ENCODE assay signal across 13 cellular contexts in genomic region chr3:128307029-128307633, GRCh38.
DNase-seq lines count a peak whose midpoint lies in the region; ATAC-seq, FAIRE-seq and TF ChIP-seq lines count a peak whose summit lies in the region.
"Had no signal": no experiment of that assay in that cellular context is flagged by ENCODE, and none has a peak within 500 bp of the region (broad histone marks: within the 10 kb centered on the region; RNA-seq: fewer than 3 reads in every experiment).

No MANE protein-coding gene starts in this region.

- H2BK5ac ChIP-seq in H1 (ENCODE audit: low read depth, low read length): no peak overlapping the region

- POLR2A ChIA-PET in activated CD4-positive, alpha-beta T cell treated with anti-CD3 and anti-CD28 coated beads, Interleukin-2, amount 10 ng/mL, durations not matched to agents 7 days and 5 days (lab: Charles Lee): no interaction called here
- POLR2A ChIA-PET in H1 (lab: Charles Lee; ENCODE audit: partially characterized antibody): no interaction called here

- no peak for FAIRE-seq in H1 (lab: Jason Lieb, UNC)
- FAIRE-seq: astrocyte, islet of Langerhans, RCC 7860 had no signal

- peak overlapping the region; percentile 3 for H3K27ac Mint-ChIP-seq in activated CD4-positive, alpha-beta T cell treated with anti-CD3 and anti-CD28 coated beads, Interleukin-2, amount 10 ng/mL, durations not matched to agents 7 days and 5 days
- H3K27ac Mint-ChIP-seq: activated CD4-positive, alpha-beta T cell treated with anti-CD3 and anti-CD28 coated beads, Interleukin-2, amount 10 ng/mL, durations not matched to agents 24 days and 14 days had no signal

- CTCF ChIA-PET in activated CD4-positive, alpha-beta T cell treated with anti-CD3 and anti-CD28 coated beads, Interleukin-2, amount 10 ng/mL, durations not matched to agents 7 days and 5 days (lab: Charles Lee): interaction anchor here (0.7 to 1.8 kb wide), 3 partner anchors 14 to 23 kb away, joined by 3 to 4 read pairs (median 3); no protein-coding TSS in a partner anchor
- CTCF ChIA-PET in H1 (lab: Charles Lee; ENCODE audit: partially characterized antibody): interaction anchor here (0.5 to 5.9 kb wide), 21 partner anchors 8 to 1185 kb away, joined by 3 to 58 read pairs (median 4); no protein-coding TSS in a partner anchor

- H2AK5ac ChIP-seq in H1 (ENCODE audit: low read depth, low read length): no peak overlapping the region

- TF ChIP-seq RAD21 in H1 (IDR thresholded peaks at IDR 0.05 in 1 of 2, conservative IDR thresholded peaks at IDR 0.05 in 1 of 2; ENCODE audit: low read depth in 2 of 2, low read length in 2 of 2): peak; percentile 48 to 63

- 82% methylated on average over 3 of the region's 3 CpGs; no CpG with 5 or more reads in 1 of the 2 experiments for WGBS in H1 (ENCODE audit: extremely low coverage in 1 of 2, insufficient coverage in 1 of 2, insufficient read length in 1 of 2, insufficient replicate concordance in 2 of 2, low coverage in 1 of 2, low lambda C conversion rate in 2 of 2, missing lambda C conversion rate in 1 of 2), 2 experiments
- 94 to 98% (median 94%) methylated on average over 3 of the region's 3 CpGs for WGBS in psoas muscle, 3 donors

- H3K9me3 Mint-ChIP-seq in activated CD4-positive, alpha-beta T cell treated with anti-CD3 and anti-CD28 coated beads, Interleukin-2, amount 10 ng/mL, durations not matched to agents 7 days and 5 days: no peaks in the 10 kb centered on the region
- H3K9me3 Mint-ChIP-seq: activated CD4-positive, alpha-beta T cell treated with anti-CD3 and anti-CD28 coated beads, Interleukin-2, amount 10 ng/mL, durations not matched to agents 24 days and 14 days had no signal

- TF ChIP-seq CTCF in H1 (IDR thresholded peaks at IDR 0.05; ENCODE audit: control extremely low read depth in 1 of 3, insufficient read depth in 1 of 3, low read depth in 1 of 3, low read length in 3 of 3) (peak in 2 of 3 experiments; percentile 12 to 17; a peak in 2 of 4 replicates), psoas muscle (IDR thresholded peaks at IDR 0.05) (peak; percentile 5)

- no peak overlapping the region for H3K18ac ChIP-seq in H1 (ENCODE audit: extremely low read depth, low read length)

- no peaks in the 10 kb centered on the region for H3K4me1 Mint-ChIP-seq in activated CD4-positive, alpha-beta T cell treated with anti-CD3 and anti-CD28 coated beads, Interleukin-2, amount 10 ng/mL, durations not matched to agents 7 days and 5 days
- H3K4me1 Mint-ChIP-seq: activated CD4-positive, alpha-beta T cell treated with anti-CD3 and anti-CD28 coated beads, Interleukin-2, amount 10 ng/mL, durations not matched to agents 24 days and 14 days had no signal

- no peaks in the 10 kb centered on the region for H3K27me3 ChIP-seq in H1 (replicated peaks in 1 of 4; ENCODE audit: control insufficient read depth in 3 of 4, extremely low read depth in 1 of 4, insufficient read depth in 3 of 4, low read length in 3 of 4)
- no peaks in the 10 kb centered on the region for H3K27me3 ChIP-seq in psoas muscle (ENCODE audit: insufficient read depth in 3 of 3, low read length in 2 of 3)

- DNase-seq in activated CD4-positive, alpha-beta T cell treated with anti-CD3 and anti-CD28 coated beads, Interleukin-2, amount 10 ng/mL, durations not matched to agents 7 days and 5 days: peak; percentile 4
- DNase-seq in activated CD4-positive, alpha-beta T cell treated with anti-CD3 and anti-CD28 coated beads, Interleukin-2, amount 50 U/mL, for 1 hour: no peak
- DNase-seq in NCI-H524 (lab: John Stamatoyannopoulos, UW) (peak; percentile 39 to 63), H1 (ENCODE audit: low read depth in 1 of 2, low spot score in 2 of 2) (peak in 1 of 2 experiments; percentile 43), psoas muscle (no peak), caudate nucleus (lab: John Stamatoyannopoulos, UW) (no peak), DMS153 treated with DMSO at 0.1 percent for 48 hours (lab: John Stamatoyannopoulos, UW; ENCODE audit: unreplicated experiment) (no peak), activated T-cell treated with anti-CD3 and anti-CD28 coated beads for 4 hours (no peak)
- DNase-seq: activated CD4-positive, alpha-beta T cell treated with anti-CD3 and anti-CD28 coated beads, Interleukin-2, amount 10 ng/mL, durations not matched to agents 24 days and 14 days; AML-193 had no signal

- H3K9ac ChIP-seq in H1 (replicated peaks in 1 of 4; ENCODE audit: extremely low read depth in 1 of 4, low read depth in 3 of 4, low read length in 3 of 4): no peak overlapping the region

- H3K56ac ChIP-seq in H1 (replicated peaks; ENCODE audit: insufficient read length, low read depth, low read length): no peak overlapping the region

- H3K4me2 ChIP-seq in H1 (ENCODE audit: insufficient read depth in 1 of 2, low read depth in 2 of 2, low read length in 2 of 2): no peak overlapping the region

- H3K36me3 ChIP-seq in H1 (ENCODE audit: control insufficient read depth in 2 of 4, insufficient read depth in 4 of 4, low read length in 3 of 4) (no peaks in the 10 kb centered on the region), psoas muscle (ENCODE audit: insufficient read depth in 1 of 2, low read depth in 1 of 2) (no peaks in the 10 kb centered on the region)

- ATAC-seq in psoas muscle: peak in 3 of 4 donors; percentile 30 to 42 (median 40)

- H3K9me3 ChIP-seq in H1 (ENCODE audit: insufficient read depth in 2 of 2, low read depth in 1 of 2, low read length in 1 of 2) (no peaks in the 10 kb centered on the region), psoas muscle (no peaks in the 10 kb centered on the region)

- H4K91ac ChIP-seq in H1 (replicated peaks; ENCODE audit: insufficient read length, low read length): no peak overlapping the region

- H2BK12ac ChIP-seq in H1 (ENCODE audit: low read depth, low read length): no peak overlapping the region

- H2AFZ ChIP-seq in H1 (ENCODE audit: low read length): no peak overlapping the region

- H3K23ac ChIP-seq in H1 (ENCODE audit: insufficient read length): no peak overlapping the region

- H3K4ac ChIP-seq in H1 (replicated peaks; ENCODE audit: insufficient read length, low read depth, low read length): no peak overlapping the region

- H2BK120ac ChIP-seq in H1 (replicated peaks; ENCODE audit: low read depth, low read length): no peak overlapping the region

- H3K79me1 ChIP-seq in H1 (ENCODE audit: low read depth, low read length): no peaks in the 10 kb centered on the region

- H3K36me3 Mint-ChIP-seq in activated CD4-positive, alpha-beta T cell treated with anti-CD3 and anti-CD28 coated beads, Interleukin-2, amount 10 ng/mL, durations not matched to agents 7 days and 5 days (ENCODE audit: low read depth): peaks cover 3% of the 10 kb centered on the region

- intact Hi-C loops in psoas muscle (cut with DNase I): loop anchor here in 1 of 2 donors (5.0 kb wide), 1 partner anchor 190 kb away; no protein-coding TSS in a partner anchor

- no peak overlapping the region for H4K8ac ChIP-seq in H1 (ENCODE audit: extremely low read depth, insufficient read depth, low read length)

- H4K5ac ChIP-seq in H1 (ENCODE audit: insufficient read length, low read depth, low read length): no peak overlapping the region

- H3K27ac ChIP-seq in H1 (ENCODE audit: low read depth, low read length): no peak overlapping the region
- no peak overlapping the region for H3K27ac ChIP-seq in psoas muscle
- H3K27ac ChIP-seq in caudate nucleus (ENCODE audit: low read depth, low read length): no peak overlapping the region

- no peak for TF ChIP-seq POLR2A in H1 (IDR thresholded peaks at IDR 0.05; ENCODE audit: control extremely low read depth in 1 of 2, low read depth in 2 of 2, low read length in 2 of 2)

- no peaks in the 10 kb centered on the region for H4K20me1 ChIP-seq in H1 (replicated peaks in 1 of 2; ENCODE audit: control insufficient read depth in 1 of 2, insufficient read depth in 2 of 2, low read length in 2 of 2)

- no peak overlapping the region for H2BK15ac ChIP-seq in H1 (ENCODE audit: low read length)

- H3K4me1 ChIP-seq in H1 (replicated peaks in 1 of 4; ENCODE audit: control insufficient read depth in 3 of 4, insufficient read depth in 4 of 4, low read length in 3 of 4) (no peaks in the 10 kb centered on the region), psoas muscle (peaks cover 3% of the 10 kb centered on the region)

- TF ChIP-seq EP300 in H1 (IDR thresholded peaks at IDR 0.05; ENCODE audit: borderline replicate concordance in 1 of 2, low read depth in 2 of 2, low read length in 2 of 2): no peak

- H3K4me3 ChIP-seq in H1 (ENCODE audit: extremely low read depth in 1 of 4, insufficient read depth in 2 of 4, low read depth in 3 of 4, low read length in 4 of 4) (no peak overlapping the region), psoas muscle (no peak overlapping the region)

- H3K79me2 ChIP-seq in H1 (ENCODE audit: control insufficient read depth in 1 of 2, insufficient read depth in 2 of 2, low read length in 2 of 2): no peaks in the 10 kb centered on the region

- no peak overlapping the region for H3K14ac ChIP-seq in H1 (ENCODE audit: insufficient read length)

- H3K27me3 Mint-ChIP-seq in activated CD4-positive, alpha-beta T cell treated with anti-CD3 and anti-CD28 coated beads, Interleukin-2, amount 10 ng/mL, durations not matched to agents 7 days and 5 days: no peaks in the 10 kb centered on the region
- H3K27me3 Mint-ChIP-seq: activated CD4-positive, alpha-beta T cell treated with anti-CD3 and anti-CD28 coated beads, Interleukin-2, amount 10 ng/mL, durations not matched to agents 24 days and 14 days had no signal

- no peak overlapping the region for H3K4me3 Mint-ChIP-seq in activated CD4-positive, alpha-beta T cell treated with anti-CD3 and anti-CD28 coated beads, Interleukin-2, amount 10 ng/mL, durations not matched to agents 7 days and 5 days
- H3K4me3 Mint-ChIP-seq: activated CD4-positive, alpha-beta T cell treated with anti-CD3 and anti-CD28 coated beads, Interleukin-2, amount 10 ng/mL, durations not matched to agents 24 days and 14 days had no signal

- H3K23me2 ChIP-seq in H1 (ENCODE audit: low read depth, low read length): no peaks in the 10 kb centered on the region

- no peak overlapping the region for H2BK20ac ChIP-seq in H1 (ENCODE audit: low read length)

TF ChIP-seq in H1, 55 proteins besides CTCF, POLR2A, EP300 and RAD21 (continues in another document):
- no peak for TF ChIP-seq GTF2F1 (IDR thresholded peaks at IDR 0.05; ENCODE audit: borderline replicate concordance, low read depth, low read length)
- no peak for TF ChIP-seq TAF1 (IDR thresholded peaks at IDR 0.05; ENCODE audit: low read depth, low read length)
- TF ChIP-seq RBBP5 (IDR thresholded peaks at IDR 0.05; ENCODE audit: borderline replicate concordance, low read depth, low read length): no peak
- TF ChIP-seq CBX5 (IDR thresholded peaks at IDR 0.05; ENCODE audit: low read depth, low read length): no peak
- TF ChIP-seq FOSL1 (IDR thresholded peaks at IDR 0.05; ENCODE audit: insufficient read depth, low read depth, low read length): no peak
- no peak for TF ChIP-seq EGR1 (IDR thresholded peaks at IDR 0.05; ENCODE audit: borderline replicate concordance, low read depth, low read length)
- TF ChIP-seq POU5F1 (IDR thresholded peaks at IDR 0.05; ENCODE audit: low read depth, low read length): no peak
- no peak for TF ChIP-seq YY1 (IDR thresholded peaks at IDR 0.05; ENCODE audit: low read depth, low read length)
- no peak for TF ChIP-seq CEBPB (IDR thresholded peaks at IDR 0.05; ENCODE audit: low read depth, low read length)
- no peak for TF ChIP-seq BCL11A (IDR thresholded peaks at IDR 0.05; ENCODE audit: low read depth in 2 of 2, low read length in 2 of 2)

Comparison
In these comparisons a context has a peak if more than half of its experiments do, and no peak if none do; other contexts are left out.
1. DNase-seq: peak in activated CD4-positive, alpha-beta T cell treated with anti-CD3 and anti-CD28 coated beads, Interleukin-2, amount 10 ng/mL, durations not matched to agents 7 days and 5 days (single experiment) and NCI-H524 (2 of 2); none in activated CD4-positive, alpha-beta T cell treated with anti-CD3 and anti-CD28 coated beads, Interleukin-2, amount 50 U/mL, for 1 hour (single experiment), psoas muscle (0 of 2), caudate nucleus (0 of 61), DMS153 treated with DMSO at 0.1 percent for 48 hours (single experiment) and activated T-cell treated with anti-CD3 and anti-CD28 coated beads for 4 hours (single experiment).